ENCODE assay signal across 17 cellular contexts in genomic region chr3:101814835-101815234, GRCh38. TPM values are rescaled to one million over a fixed set of nuclear protein-coding genes. Genes with fewer than 3 reads are reported as not detected.
DNase-seq lines count a peak whose midpoint lies in the region; ATAC-seq, FAIRE-seq and TF ChIP-seq lines count a peak whose summit lies in the region.
"Had no signal": no experiment of that assay in that cellular context is flagged by ENCODE, and none has a peak within 500 bp of the region (broad histone marks: within the 10 kb centered on the region; RNA-seq: fewer than 3 reads in every experiment).

No MANE protein-coding gene starts in this region.

- H3K27me3 ChIP-seq in CD4-positive, CD25-positive, alpha-beta regulatory T cell (ENCODE audit: control insufficient read depth, insufficient read depth, low read length), result no peaks in the 10 kb centered on the region
- H3K27me3 ChIP-seq in GM12878 (replicated peaks in 1 of 2; ENCODE audit: control insufficient read depth in 2 of 2, insufficient read depth in 2 of 2, low read length in 1 of 2) (no peaks in the 10 kb centered on the region), Karpas-422 (ENCODE audit: low read length) (no peaks in the 10 kb centered on the region), foreskin keratinocyte (no peaks in the 10 kb centered on the region)
- H3K27me3 ChIP-seq: BLaER1 treated with 17β-estradiol and CSF1 and Interleukin-3, amounts not matched to agents 10 nM and 100 nM had no signal

- TF ChIP-seq EP300 in GM12878 (IDR thresholded peaks at IDR 0.05; ENCODE audit: borderline replicate concordance in 1 of 2, control insufficient read depth in 1 of 2, low read depth in 2 of 2, low read length in 2 of 2), result no peak

- peaks cover 11% of the 10 kb centered on the region for H3K4me1 ChIP-seq in CD4-positive, CD25-positive, alpha-beta regulatory T cell (ENCODE audit: control insufficient read depth, insufficient read depth, low read length, poor library complexity, severe bottlenecking)
- H3K4me1 ChIP-seq in GM12878 (ENCODE audit: control insufficient read depth, insufficient read depth, low read length) (peaks cover 27% of the 10 kb centered on the region), Karpas-422 (ENCODE audit: low read length) (no peaks in the 10 kb centered on the region; the same call in 1 of the 2 replicates), foreskin keratinocyte (no peaks in the 10 kb centered on the region)

- SMC1A ChIA-PET in GM12878 (lab: Charles Lee; ENCODE audit: uncharacterized antibody, unreplicated experiment), result interaction anchor here (0.8 to 19.7 kb wide), 41 partner anchors 10 to 722 kb away, joined by 3 to 949 read pairs (median 5); partner anchors contain the start of gene NFKBIZ

- no peaks in the 10 kb centered on the region for H4K20me1 ChIP-seq in GM12878 (ENCODE audit: control insufficient read depth, insufficient read depth)
- no peaks in the 10 kb centered on the region for H4K20me1 ChIP-seq in Karpas-422 (ENCODE audit: insufficient read depth, low read depth, low read length)
- H4K20me1 ChIP-seq: BLaER1 treated with 17β-estradiol and CSF1 and Interleukin-3, amounts not matched to agents 10 nM and 100 nM had no signal

- peak in 1 of 2 donors; percentile 27 for ATAC-seq in CD4-positive, CD25-positive, alpha-beta regulatory T cell (ENCODE audit: low read depth in 2 of 2)
- ATAC-seq in HG03175 (IDR thresholded peaks at IDR 0.05; ENCODE audit: unreplicated experiment), result peak; percentile 61
- peak; percentile 51 for ATAC-seq in GM12878
- ATAC-seq in naive thymus-derived CD8-positive, alpha-beta T cell, result peak; percentile 58 to 73
- no peak for ATAC-seq in HG03457 (IDR thresholded peaks at IDR 0.05; ENCODE audit: unreplicated experiment)
- ATAC-seq in foreskin keratinocyte, result no peak

- no peaks in the 10 kb centered on the region for H3K9me3 ChIP-seq in CD4-positive, CD25-positive, alpha-beta regulatory T cell (ENCODE audit: control insufficient read depth in 2 of 2, low read length in 2 of 2)
- peaks cover 2% of the 10 kb centered on the region; the same call in 1 of the 3 replicates for H3K9me3 ChIP-seq in GM12878 (replicated peaks; ENCODE audit: control insufficient read depth, insufficient read depth, low read length)
- no peaks in the 10 kb centered on the region for H3K9me3 ChIP-seq in Karpas-422 (ENCODE audit: low read length)
- H3K9me3 ChIP-seq: BLaER1 treated with 17β-estradiol and CSF1 and Interleukin-3, amounts not matched to agents 10 nM and 100 nM had no signal

- no peak overlapping the region for H3K4me3 ChIP-seq in CD4-positive, CD25-positive, alpha-beta regulatory T cell (ENCODE audit: low read depth, low read length)
- H3K4me3 ChIP-seq in GM12878 (no peak overlapping the region), Karpas-422 (ENCODE audit: low read length) (no peak overlapping the region)
- H3K4me3 ChIP-seq: BLaER1 treated with 17β-estradiol and CSF1 and Interleukin-3, amounts not matched to agents 10 nM and 100 nM had no signal

- H3K4me2 ChIP-seq in GM12878 (ENCODE audit: control insufficient read depth, insufficient read depth), result no peak overlapping the region
- H3K4me2 ChIP-seq in Karpas-422 (ENCODE audit: low read depth, low read length, poor library complexity, severe bottlenecking), result no peak overlapping the region

- H2AFZ ChIP-seq in GM12878 (ENCODE audit: control insufficient read depth, low read depth, low read length) (no peak overlapping the region), Karpas-422 (ENCODE audit: low read length) (no peak overlapping the region)

- no peaks in the 10 kb centered on the region for H3K79me2 ChIP-seq in GM12878 (ENCODE audit: control insufficient read depth, insufficient read depth, low read length)
- H3K79me2 ChIP-seq in Karpas-422 (ENCODE audit: low read length), result no peaks in the 10 kb centered on the region

- peak overlapping the region in 1 of 4 donors; percentile 41 for H3K4me3 Mint-ChIP-seq in CD4-positive, CD25-positive, alpha-beta regulatory T cell
- H3K4me3 Mint-ChIP-seq in naive thymus-derived CD8-positive, alpha-beta T cell, result peak overlapping the region in 1 of 10 donors; percentile 26

- intact Hi-C loops in GM12878 (cut with micrococcal nuclease; ENCODE audit: unreplicated experiment), result loop anchor here (5.0 kb wide), 2 partner anchors 122 to 222 kb away; no protein-coding TSS in a partner anchor

- H3K27me3 Mint-ChIP-seq in CD4-positive, CD25-positive, alpha-beta regulatory T cell, result no peaks in the 10 kb centered on the region
- no peaks in the 10 kb centered on the region for H3K27me3 Mint-ChIP-seq in naive thymus-derived CD8-positive, alpha-beta T cell

- H3K4me1 Mint-ChIP-seq in CD4-positive, CD25-positive, alpha-beta regulatory T cell, result peaks cover 19 to 50% (median 33%) of the 10 kb centered on the region in 4 donors
- H3K4me1 Mint-ChIP-seq in naive thymus-derived CD8-positive, alpha-beta T cell, result peaks cover 12 to 62% (median 46%) of the 10 kb centered on the region in 4 donors

- H3K9ac ChIP-seq in GM12878 (ENCODE audit: control insufficient read depth, insufficient read depth, low read length) (no peak overlapping the region), Karpas-422 (ENCODE audit: low read length) (no peak overlapping the region)

- TF ChIP-seq POLR2A in GM12878 (IDR thresholded peaks at IDR 0.05; ENCODE audit: low read depth, low read length), result no peak

- 62% methylated on average over 3 of the region's 3 CpGs for WGBS in GM12878 (ENCODE audit: insufficient coverage, insufficient replicate concordance, low lambda C conversion rate, missing lambda C conversion rate)

- H3K36me3 Mint-ChIP-seq in CD4-positive, CD25-positive, alpha-beta regulatory T cell, result peaks cover 23% of the 10 kb centered on the region
- H3K36me3 Mint-ChIP-seq in naive thymus-derived CD8-positive, alpha-beta T cell, result peaks cover 0 to 42% (median 24%) of the 10 kb centered on the region in 3 donors

- TF ChIP-seq RAD21 in GM12878 (IDR thresholded peaks at IDR 0.05; ENCODE audit: insufficient read depth, low read depth, low read length), result no peak

- peak overlapping the region; percentile 59 to 79 (median 69) for H3K27ac Mint-ChIP-seq in CD4-positive, CD25-positive, alpha-beta regulatory T cell
- H3K27ac Mint-ChIP-seq in naive thymus-derived CD8-positive, alpha-beta T cell, result peak overlapping the region in 7 of 10 donors; percentile 7 to 87 (median 61)

- CTCF ChIA-PET in GM12878 (lab: Yijun Ruan, JAX), result interaction anchor here (0.6 to 15.9 kb wide), 48 partner anchors 9 to 722 kb away, joined by 3 to 1057 read pairs (median 5); partner anchors contain the start of genes CEP97 and NFKBIZ

- POLR2A ChIA-PET in GM12878 (lab: Charles Lee), result interaction anchor here (0.7 to 1.9 kb wide), 6 partner anchors 10 to 410 kb away, joined by 3 to 15 read pairs (median 3); partner anchors contain the start of gene CEP97
- POLR2A ChIA-PET in naive thymus-derived CD8-positive, alpha-beta T cell (lab: Charles Lee), result interaction anchor here (0.7 to 1.5 kb wide), 4 partner anchors 35 to 414 kb away, joined by 3 to 9 read pairs (median 6); partner anchors contain the start of gene NFKBIZ

- BruUV-seq in GM12878 (replicated peaks; lab: Mats Ljungman, UMichigan), result no TSS peak

- no peak for FAIRE-seq in GM12878 (lab: Jason Lieb, UNC)
- FAIRE-seq: endometrium had no signal

- TF ChIP-seq CTCF in GM12878 (IDR thresholded peaks at IDR 0.05 in 2 of 3, conservative IDR thresholded peaks at IDR 0.05 in 1 of 3; ENCODE audit: control insufficient read depth in 2 of 3, extremely low read depth in 1 of 3, insufficient read depth in 1 of 3, low read depth in 3 of 3, low read length in 3 of 3), result no peak
- TF ChIP-seq CTCF in foreskin keratinocyte (conservative IDR thresholded peaks at IDR 0.05), result no peak

- in situ Hi-C loops in GM12878 (cut with MboI), result loop anchor here (5.0 kb wide), 2 partner anchors 412 to 717 kb away; no protein-coding TSS in a partner anchor

- H3K36me3 ChIP-seq in CD4-positive, CD25-positive, alpha-beta regulatory T cell (ENCODE audit: control insufficient read depth, insufficient read depth, low read length), result peaks cover 23% of the 10 kb centered on the region
- H3K36me3 ChIP-seq in GM12878 (ENCODE audit: control insufficient read depth in 2 of 2, insufficient read depth in 2 of 2, low read length in 1 of 2) (peaks cover 0 to 5% of the 10 kb centered on the region in 2 experiments; a peak in 1 of 4 replicates), Karpas-422 (ENCODE audit: insufficient read depth, low read length) (0 out of 2 replicates have a peak, but pooled peaks cover 8% of the 10 kb centered on the region)

- H3K9me3 Mint-ChIP-seq in CD4-positive, CD25-positive, alpha-beta regulatory T cell, result no peaks in the 10 kb centered on the region
- H3K9me3 Mint-ChIP-seq in naive thymus-derived CD8-positive, alpha-beta T cell, result no peaks in the 10 kb centered on the region

- RAD21 ChIA-PET in GM12878 (lab: Charles Lee; ENCODE audit: unreplicated experiment), result interaction anchor here (0.8 to 15.9 kb wide), 35 partner anchors 9 to 721 kb away, joined by 3 to 659 read pairs (median 5); partner anchors contain the start of genes CEP97 and NFKBIZ

- no peaks in the 10 kb centered on the region for H3K9me2 ChIP-seq in Karpas-422 (replicated peaks; ENCODE audit: insufficient read depth, low read length)

- DNase-seq in CD4-positive, CD25-positive, alpha-beta regulatory T cell, result no peak
- DNase-seq in GM12878 (ENCODE audit: low read depth, low spot score) (no peak), Karpas-422 (no peak), NOMO-1 (lab: John Stamatoyannopoulos, UW; ENCODE audit: unreplicated experiment in 2 of 2) (no peak), foreskin keratinocyte (no peak)
- peak in 1 of 10 donors; percentile 19 for DNase-seq in naive thymus-derived CD8-positive, alpha-beta T cell
- DNase-seq: activated T-cell treated with anti-CD3 and anti-CD28 coated beads, Interleukin-2, amount 50 U/mL, for 1 hour; head of caudate nucleus; NCI-H1105 treated with DMSO at 0.1 percent for 48 hours; NCI-H510A; SHP77; stimulated activated CD4-positive, alpha-beta T cell treated with anti-CD3 and anti-CD28 coated beads, Interleukin-2, amount 100 ng/mL, for 48 hours; stimulated activated naive CD4-positive, alpha-beta T cell treated with Interleukin-2 at 50 U/mL for 16 hours had no signal

- no peak overlapping the region for H3K27ac ChIP-seq in CD4-positive, CD25-positive, alpha-beta regulatory T cell (ENCODE audit: insufficient read depth, low read length, poor library complexity, severe bottlenecking)
- no peak overlapping the region for H3K27ac ChIP-seq in GM12878 (ENCODE audit: control insufficient read depth, insufficient read depth)
- no peak overlapping the region for H3K27ac ChIP-seq in Karpas-422 (ENCODE audit: low read length)
- H3K27ac ChIP-seq in foreskin keratinocyte, result no peak overlapping the region

RNA-seq across cellular contexts. Expression of gene NFKBIZ, which starts 34.5 kb away (rescaled TPM):
- 637 TPM for total RNA-seq in CD4-positive, CD25-positive, alpha-beta regulatory T cell
- 10 to 100 TPM; 15.2 to 28.2 (median 21.6) TPM for polyA plus RNA-seq in CD4-positive, CD25-positive, alpha-beta regulatory T cell
- 396 and 457 TPM in 2 replicates for total RNA-seq in GM12878 (2013; cell fraction: nucleolus; rRNA removed)
- total RNA-seq in GM12878 (2014; rRNA removed) (19.0 and 23.6 TPM in 2 replicates), GM12878 (2014; rRNA removed; fragmentation: Illumina TruSeq; extraction: Trizol) (20.1 and 24.3 TPM in 2 replicates), GM12878 (2021) (27.0 and 27.3 TPM in 2 replicates), foreskin keratinocyte (15.1 and 15.9 TPM in 2 replicates)
- polyA plus RNA-seq in GM12878 (2011; ENCODE audit: low read depth), result 15.6 TPM
- polyA plus RNA-seq in GM12878 (2011; rRNA removed) (50.8 and 53.8 TPM in 2 replicates), GM12878 (2014; fragmentation: Illumina TruSeq; extraction: Trizol) (16.5 and 21.7 TPM in 2 replicates), GM12878 (2014; fragmentation: Nextera tagmentation; extraction: Ambion mirVana) (1 to 10 TPM; 6.3 to 8.9 TPM), GM12878 (2014; rRNA removed) (18.2 TPM in 2 replicates), GM12878 (2016; fragmentation: Nextera tagmentation; extraction: Ambion mirVana) (1 to 10 TPM; 7.7 to 8.5 TPM), foreskin keratinocyte (2.3 and 2.4 TPM in 2 replicates)
- polyA plus RNA-seq in GM12878 (2011; cell fraction: cytosol; rRNA removed), result 22.1 and 28.4 TPM in 2 replicates
- polyA plus RNA-seq in GM12878 (2011; cell fraction: nucleus; rRNA removed), result 95.4 and 129 TPM in 2 replicates
- 19.3 and 20.9 TPM in 2 replicates for polyA plus RNA-seq in GM12878 (2012)
- 114 and 135 TPM in 2 replicates for polyA minus RNA-seq in GM12878 (2011; rRNA and poly(A)+ RNA removed)
- polyA minus RNA-seq in GM12878 (2011; cell fraction: cytosol; rRNA and poly(A)+ RNA removed), result 25.4 and 32.1 TPM in 2 replicates
- 165 and 223 TPM in 2 replicates for polyA minus RNA-seq in GM12878 (2011; cell fraction: nucleus; rRNA and poly(A)+ RNA removed)
- 100 to 1,000 TPM; 148 to 151 TPM for total RNA-seq in naive thymus-derived CD8-positive, alpha-beta T cell
- polyA plus RNA-seq in naive thymus-derived CD8-positive, alpha-beta T cell, result 10 to 100 TPM in 2 of 3 donors, 1 to 10 TPM in 1; 9.3 to 23.6 (median 20.2) TPM
- 0.76 and 6.3 TPM in 2 replicates for total RNA-seq in Karpas-422 (2014; rRNA removed; shearing (Covaris generic); ENCODE audit: low replicate concordance)

RNA-seq across cellular contexts. Expression of gene NXPE3, which starts 35.8 kb away (rescaled TPM):
- 37.9 TPM for total RNA-seq in CD4-positive, CD25-positive, alpha-beta regulatory T cell
- polyA plus RNA-seq in CD4-positive, CD25-positive, alpha-beta regulatory T cell, result 10 to 100 TPM; 38.3 to 43.2 (median 42.4) TPM
- total RNA-seq in GM12878 (2013; cell fraction: nucleolus; rRNA removed), result 2.5 and 3.0 TPM in 2 replicates
- 4.5 and 5.5 TPM in 2 replicates for total RNA-seq in GM12878 (2014; rRNA removed)
- 2.4 TPM in 2 replicates for total RNA-seq in GM12878 (2014; rRNA removed; fragmentation: Illumina TruSeq; extraction: Trizol)
- 6.4 and 6.9 TPM in 2 replicates for total RNA-seq in GM12878 (2021)
- 2.1 TPM for polyA plus RNA-seq in GM12878 (2011; ENCODE audit: low read depth)
- polyA plus RNA-seq in GM12878 (2011; rRNA removed), result 3.7 and 4.7 TPM in 2 replicates
- 3.3 and 4.3 TPM in 2 replicates for polyA plus RNA-seq in GM12878 (2011; cell fraction: cytosol; rRNA removed)
- 2.0 and 2.1 TPM in 2 replicates for polyA plus RNA-seq in GM12878 (2011; cell fraction: nucleus; rRNA removed)
- 2.3 and 2.6 TPM in 2 replicates for polyA plus RNA-seq in GM12878 (2012)
- 5.0 and 5.5 TPM in 2 replicates for polyA plus RNA-seq in GM12878 (2014; fragmentation: Illumina TruSeq; extraction: Trizol)
- polyA plus RNA-seq in GM12878 (2014; fragmentation: Nextera tagmentation; extraction: Ambion mirVana), result 1 to 10 TPM; 2.0 to 2.2 TPM
- 5.2 and 5.4 TPM in 2 replicates for polyA plus RNA-seq in GM12878 (2014; rRNA removed)
- polyA plus RNA-seq in GM12878 (2016; fragmentation: Nextera tagmentation; extraction: Ambion mirVana), result 1 to 10 TPM; 6.8 to 8.7 TPM
- 6.5 and 8.9 TPM in 2 replicates for polyA minus RNA-seq in GM12878 (2011; rRNA and poly(A)+ RNA removed)
- 2.0 and 2.3 TPM in 2 replicates for polyA minus RNA-seq in GM12878 (2011; cell fraction: cytosol; rRNA and poly(A)+ RNA removed)
- 2.3 and 4.4 TPM in 2 replicates for polyA minus RNA-seq in GM12878 (2011; cell fraction: nucleus; rRNA and poly(A)+ RNA removed)
- 10 to 100 TPM; 38.3 to 40.0 TPM for total RNA-seq in naive thymus-derived CD8-positive, alpha-beta T cell
- 10 to 100 TPM; 32.5 to 61.0 (median 50.2) TPM for polyA plus RNA-seq in naive thymus-derived CD8-positive, alpha-beta T cell
- total RNA-seq in Karpas-422 (2014; rRNA removed; shearing (Covaris generic); ENCODE audit: low replicate concordance), result 18.6 and 20.2 TPM in 2 replicates
- 14.9 and 16.8 TPM in 2 replicates for total RNA-seq in foreskin keratinocyte
- 7.6 and 7.8 TPM in 2 replicates for polyA plus RNA-seq in foreskin keratinocyte

Comparison
In these comparisons a context has a peak if more than half of its experiments do, and no peak if none do; other contexts are left out.
1. ATAC-seq: peak in HG03175 (single experiment), GM12878 (single experiment) and naive thymus-derived CD8-positive, alpha-beta T cell (2 of 2); none in HG03457 (single experiment) and foreskin keratinocyte (single experiment).